5 cellular contexts compared by ENCODE assay signal in genomic region chr2:47262657-47263056, GRCh38.
"Had no signal": no experiment of that assay in that cellular context is flagged by ENCODE, and none has a peak within 500 bp of the region (broad histone marks: within the 10 kb centered on the region; RNA-seq: fewer than 3 reads in every experiment).

No MANE protein-coding gene starts in this region.

- H3K9me3 Mint-ChIP-seq: GM23338, H9 had no signal

- H2AFZ ChIP-seq: GM23338 had no signal

- DNase-seq: H9, HCEC 1CT, KG1 had no signal

- H3K27ac Mint-ChIP-seq: GM23338, IgD-negative memory B cell had no signal

- H3K36me3 Mint-ChIP-seq: IgD-negative memory B cell had no signal

- H3K4me3 ChIP-seq: GM23338 had no signal

- H3K27me3 Mint-ChIP-seq: IgD-negative memory B cell had no signal

- H3K4me3 Mint-ChIP-seq: GM23338, H9 had no signal

- H3K4me2 ChIP-seq: GM23338 had no signal
